9 cellular contexts compared by ENCODE assay signal in the genomic region with DNA sequence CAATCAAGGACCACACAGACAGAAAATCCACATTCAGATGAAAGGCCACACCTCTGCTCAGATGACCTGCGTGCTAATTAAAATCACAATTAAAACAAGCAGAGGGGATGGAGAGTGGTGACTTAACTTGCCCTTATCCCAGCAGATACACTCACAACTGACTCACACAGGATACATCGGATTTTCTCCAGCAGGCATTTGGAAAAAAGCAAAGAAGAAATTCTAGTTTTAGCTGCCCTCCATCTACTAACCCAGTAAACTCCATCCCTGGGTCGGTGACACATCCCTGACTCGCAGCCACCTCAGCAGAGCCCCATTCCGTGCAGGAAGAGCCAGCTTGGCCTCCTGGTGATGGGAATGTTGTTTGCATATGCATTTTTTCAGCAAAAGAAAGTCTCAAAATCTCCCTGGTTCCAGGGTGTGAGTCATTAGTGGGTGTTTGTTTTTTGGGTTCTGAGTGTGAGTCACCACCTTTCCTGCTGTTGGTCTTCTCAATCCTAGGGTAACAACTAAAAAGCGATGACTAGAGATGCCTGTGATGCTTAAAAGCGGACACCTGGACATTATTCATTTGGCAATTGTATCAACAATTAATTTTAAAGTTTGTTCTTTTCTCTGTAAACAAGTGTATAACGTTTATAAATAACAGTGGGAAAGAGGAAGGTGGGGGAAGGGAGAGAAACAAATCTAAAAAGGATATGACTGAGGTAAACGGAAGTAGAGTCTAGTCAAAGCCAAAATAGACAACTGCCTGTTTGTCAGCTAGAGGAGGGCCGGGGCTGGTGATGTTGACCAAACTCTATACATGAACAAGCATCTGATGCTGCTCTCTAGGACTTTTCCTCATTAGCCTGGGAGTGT. TPM values are rescaled to one million over a fixed set of nuclear protein-coding genes. Genes with fewer than 3 reads are reported as not detected.
DNase-seq lines count a peak whose midpoint lies in the region; ATAC-seq, FAIRE-seq and TF ChIP-seq lines count a peak whose summit lies in the region.
"Had no signal": no experiment of that assay in that cellular context is flagged by ENCODE, and none has a peak within 500 bp of the region (broad histone marks: within the 10 kb centered on the region; RNA-seq: fewer than 3 reads in every experiment).

No MANE protein-coding gene starts in this region.

- peak; percentile 96 for FAIRE-seq in RCC 7860 (lab: Jason Lieb, UNC)

- intact Hi-C loops in body of pancreas (cut with DNase I) (no loop called here), spleen (cut with DNase I; ENCODE audit: low total_unique reads) (no loop called here)

- TF ChIP-seq CTCF in body of pancreas (IDR thresholded peaks at IDR 0.05) (no peak), spleen (IDR thresholded peaks at IDR 0.05 in 8 of 11, conservative IDR thresholded peaks at IDR 0.05 in 3 of 11) (no peak)

- 38 to 45% methylated on average over 10 of the region's 10 CpGs for WGBS in body of pancreas, 2 donors
- 60 to 72% (median 62%) methylated on average over 10 of the region's 10 CpGs for WGBS in spleen, 5 donors

- DNase-seq in NCI-H146 (lab: John Stamatoyannopoulos, UW) (peak; percentile 35), NCI-H146 treated with DMSO at 0.1 percent for 48 hours (lab: John Stamatoyannopoulos, UW; ENCODE audit: unreplicated experiment) (no peak), RCC 7860 (ENCODE audit: low spot score) (peak; percentile 98), body of pancreas (peak in 3 of 4 donors; percentile 7 to 38 (median 24)), iPS-NIHi11 (ENCODE audit: low spot score) (peak; percentile 75), spleen (no peak), UCSD-AML1 (lab: John Stamatoyannopoulos, UW; ENCODE audit: unreplicated experiment) (no peak)

- no peaks in the 10 kb centered on the region for H3K27me3 ChIP-seq in body of pancreas
- H3K27me3 ChIP-seq in spleen (replicated peaks in 1 of 7), result no peaks in the 10 kb centered on the region

- H3K9me3 ChIP-seq in body of pancreas (no peaks in the 10 kb centered on the region), spleen (no peaks in the 10 kb centered on the region)

- no peak for TF ChIP-seq POLR2A in body of pancreas (IDR thresholded peaks at IDR 0.05)
- TF ChIP-seq POLR2A in spleen (IDR thresholded peaks at IDR 0.05), result no peak

- ATAC-seq in HG02870 (IDR thresholded peaks at IDR 0.05; ENCODE audit: unreplicated experiment), result peak; percentile 69
- ATAC-seq in body of pancreas, result peak; percentile 48

- peak overlapping the region in 1 of 4 donors; percentile 28 for H3K27ac ChIP-seq in body of pancreas
- H3K27ac ChIP-seq in spleen, result peak overlapping the region in 6 of 8 donors; percentile 5 to 77 (median 52)
- H3K27ac ChIP-seq: C4-2B had no signal

- H3K4me3 ChIP-seq in body of pancreas, result no peak overlapping the region
- H3K4me3 ChIP-seq in spleen, result no peak overlapping the region

- H3K4me1 ChIP-seq in body of pancreas (no peaks in the 10 kb centered on the region), spleen (peaks cover 5 to 26% (median 19%) of the 10 kb centered on the region in 6 donors)

- H3K36me3 ChIP-seq in body of pancreas (replicated peaks in 1 of 2; ENCODE audit: insufficient read depth in 1 of 2, low read depth in 2 of 2) (no peaks in the 10 kb centered on the region), spleen (no peaks in the 10 kb centered on the region)

RNA-seq across cellular contexts. Expression of a gene that starts 49.8 kb away (rescaled TPM):
- total RNA-seq in body of pancreas, result 10 to 100 TPM; 10.1 to 12.9 TPM
- 10 to 100 TPM; 36.2 to 62.3 (median 46.8) TPM for total RNA-seq in spleen
- 1 to 10 TPM; 5.7 to 9.7 (median 6.6) TPM for polyA plus RNA-seq in spleen

Comparison
In these comparisons a context has a peak if more than half of its experiments do, and no peak if none do; other contexts are left out.
1. DNase-seq: peak in NCI-H146 (single experiment), RCC 7860 (single experiment), body of pancreas (3 of 4) and iPS-NIHi11 (single experiment); none in NCI-H146 treated with DMSO at 0.1 percent for 48 hours (single experiment), spleen (single experiment) and UCSD-AML1 (single experiment).